8 cellular contexts compared by ENCODE assay signal in genomic region chr1:157310805-157311729, GRCh38.
DNase-seq lines count a peak whose midpoint lies in the region; FAIRE-seq and TF ChIP-seq lines count a peak whose summit lies in the region.
"Not testable (repeated sequence)": the region's sequence is repeated elsewhere in the genome, so short reads cannot be mapped to it uniquely, and the experiment has no call there.

No MANE protein-coding gene starts in this region.

- peak; percentile 20 for TF ChIP-seq CTCF in C4-2B (conservative IDR thresholded peaks at IDR 0.05)
- TF ChIP-seq CTCF in LNCAP (IDR thresholded peaks at IDR 0.05) = peak; percentile 37
- TF ChIP-seq CTCF in keratinocyte (optimal IDR thresholded peaks at IDR 0.05 in 1 of 3, IDR thresholded peaks at IDR 0.05 in 1 of 3, conservative IDR thresholded peaks at IDR 0.05 in 1 of 3; ENCODE audit: extremely low read depth in 1 of 3, insufficient read depth in 2 of 3, low read length in 3 of 3) = not testable (repeated sequence)
- peak; percentile 24 for TF ChIP-seq CTCF in retinal pigment epithelial cell (conservative IDR thresholded peaks at IDR 0.05; ENCODE audit: low read depth, low read length)

- not testable (repeated sequence) for DNase-seq in GM18507 (ENCODE audit: extremely low spot score, insufficient read length, low read depth); keratinocyte (ENCODE audit: low read depth, low spot score); retinal pigment epithelial cell (ENCODE audit: low read depth)
- DNase-seq in NCI-H524 treated with DMSO at 0.1 percent for 48 hours (lab: John Stamatoyannopoulos, UW) (peak; percentile 3), SKM-1 (lab: John Stamatoyannopoulos, UW; ENCODE audit: unreplicated experiment) (peak; percentile 12), dermis microvascular lymphatic vessel endothelial cell (ENCODE audit: low read depth in 2 of 2) (peak; percentile 11 to 14)

- H3K27me3 ChIP-seq in keratinocyte (ENCODE audit: control insufficient read depth, extremely low read depth, insufficient read depth, low read length) = not testable (repeated sequence)

- not testable (repeated sequence) for H3K4me3 ChIP-seq in keratinocyte (ENCODE audit: control insufficient read depth in 2 of 3, extremely low read depth in 1 of 3, insufficient read depth in 2 of 3, low read depth in 1 of 3, low read length in 3 of 3); retinal pigment epithelial cell (ENCODE audit: low read length)

- not testable (repeated sequence) for H3K36me3 ChIP-seq in keratinocyte (ENCODE audit: control insufficient read depth in 2 of 2, extremely low read depth in 1 of 2, insufficient read depth in 2 of 2, low read length in 2 of 2)

- H3K79me2 ChIP-seq in keratinocyte (ENCODE audit: control insufficient read depth, insufficient read depth, low read length) = not testable (repeated sequence)

- H3K9me1 ChIP-seq in keratinocyte (ENCODE audit: control insufficient read depth, extremely low read depth, insufficient read depth, low read length) = not testable (repeated sequence)

- H3K9ac ChIP-seq in keratinocyte (ENCODE audit: control insufficient read depth, extremely low read depth, insufficient read depth, low read length) = not testable (repeated sequence)

- H3K9me3 ChIP-seq in keratinocyte (ENCODE audit: control insufficient read depth, low read depth, low read length) = not testable (repeated sequence)

- not testable (repeated sequence) for H2AFZ ChIP-seq in keratinocyte (ENCODE audit: control insufficient read depth, low read length)

- H3K27ac ChIP-seq in C4-2B; keratinocyte (ENCODE audit: control insufficient read depth, insufficient read depth, low read length): not testable (repeated sequence)

- not testable (repeated sequence) for H3K4me2 ChIP-seq in keratinocyte (ENCODE audit: control insufficient read depth, extremely low read depth, insufficient read depth, low read depth, low read length)

- FAIRE-seq in GM18507 (lab: Jason Lieb, UNC) (peak; percentile 74), keratinocyte (lab: Jason Lieb, UNC) (peak; percentile 9)

- not testable (repeated sequence) for H4K20me1 ChIP-seq in keratinocyte (ENCODE audit: control insufficient read depth, extremely low read depth, insufficient read depth, low read length)

- not testable (repeated sequence) for H3K4me1 ChIP-seq in keratinocyte (ENCODE audit: control insufficient read depth, extremely low read depth, insufficient read depth, low read length)

- dilution Hi-C loops in keratinocyte (cut with MboI; ENCODE audit: extremely low pct_ligation_motif_present, low sequenced_read_pairs) = not testable (repeated sequence)
